In the genomic region with DNA sequence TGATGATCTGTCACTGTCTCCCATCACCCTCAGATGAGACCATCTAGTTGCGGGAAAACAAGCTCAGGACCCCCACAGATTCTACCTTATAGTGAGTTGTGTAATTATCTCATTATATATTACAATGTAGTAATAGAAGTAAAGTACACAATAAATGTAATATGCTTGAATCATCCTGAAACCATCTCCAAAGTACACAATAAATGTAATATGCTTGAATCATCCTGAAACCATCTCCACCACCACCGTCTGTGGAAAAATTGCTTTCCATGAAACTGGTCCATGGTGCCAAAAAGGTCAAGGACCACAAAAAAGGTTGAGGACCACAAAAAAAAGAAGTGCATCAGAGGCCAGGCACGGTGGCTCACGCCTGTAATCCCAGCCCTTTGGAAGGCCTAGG, we compare ENCODE assay signal across 1 cellular context. TPM values are rescaled to one million over a fixed set of nuclear protein-coding genes. Genes with fewer than 3 reads are reported as not detected.
"Had no signal": no experiment of that assay in that cellular context is flagged by ENCODE, and none has a peak within 500 bp of the region (broad histone marks: within the 10 kb centered on the region; RNA-seq: fewer than 3 reads in every experiment).

No MANE protein-coding gene starts in this region.

RNA-seq across cellular contexts. Expression of gene LIMS3, which starts 29.3 kb away (rescaled TPM):
- total RNA-seq: H7 had no signal
